Comparison of ENCODE assay signal across 8 cellular contexts in the genomic region with DNA sequence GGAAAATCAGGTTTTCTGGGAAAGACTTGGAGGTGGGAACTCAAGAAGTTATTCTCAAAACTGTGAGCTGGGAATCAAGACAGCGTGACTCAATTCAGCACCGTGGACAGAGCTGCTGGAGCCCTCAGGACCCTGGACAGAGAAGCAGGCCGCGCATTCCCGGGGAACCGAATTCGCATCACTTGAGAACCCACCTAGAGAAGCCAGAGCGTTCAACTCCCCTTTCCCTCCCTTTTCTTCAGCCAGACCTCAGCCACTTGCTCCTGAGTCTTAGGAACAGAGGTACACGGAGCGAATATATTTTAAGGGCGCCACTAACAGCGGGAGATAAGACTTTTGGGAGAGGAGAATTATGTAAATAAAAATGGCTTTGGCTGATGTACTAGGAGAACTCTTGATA. TPM values are rescaled to one million over a fixed set of nuclear protein-coding genes. Genes with fewer than 3 reads are reported as not detected.
DNase-seq lines count a peak whose midpoint lies in the region; TF ChIP-seq lines count a peak whose summit lies in the region.

No MANE protein-coding gene starts in this region.

- H3K36me3 Mint-ChIP-seq in activated T-helper 1 cell treated with anti-CD3 and anti-CD28 coated beads, Interleukin-12 subunit alpha, Interleukin-12 subunit beta, Interleukin-2, Interleukin-4 antibody, amounts not matched to agents 30 ng/mL and 10 ng/mL and 1 ng/mL, durations not matched to agents 14 hours and 24 hours and 36 hours (ENCODE audit: low read depth), result no peaks in the 10 kb centered on the region

- no peak overlapping the region for H3K23ac ChIP-seq in neuronal stem cell (ENCODE audit: low read depth, low read length, poor library complexity)

- H3K79me1 ChIP-seq in neuronal stem cell (ENCODE audit: low read depth, low read length), result no peaks in the 10 kb centered on the region

- H3K4me3 ChIP-seq in PC-9 (no peak overlapping the region), neuronal stem cell (ENCODE audit: low read length in 2 of 2) (peak overlapping the region in 1 of 2 donors; percentile 93), suprapubic skin (no peak overlapping the region)

- H3K18ac ChIP-seq in neuronal stem cell (ENCODE audit: low read length), result no peak overlapping the region

- peaks cover 47% of the 10 kb centered on the region for H3K27me3 Mint-ChIP-seq in activated T-helper 1 cell treated with anti-CD3 and anti-CD28 coated beads, Interleukin-12 subunit alpha, Interleukin-12 subunit beta, Interleukin-2, Interleukin-4 antibody, amounts not matched to agents 30 ng/mL and 10 ng/mL and 1 ng/mL, durations not matched to agents 14 hours and 24 hours and 36 hours (ENCODE audit: insufficient read depth)

- H2BK15ac ChIP-seq in neuronal stem cell (ENCODE audit: low read length), result no peak overlapping the region

- no peak overlapping the region for H4K8ac ChIP-seq in neuronal stem cell (ENCODE audit: low read depth, low read length)

- H3K9ac ChIP-seq in neuronal stem cell (ENCODE audit: low read depth, low read length, poor library complexity), result no peak overlapping the region

- WGBS in neuronal stem cell (ENCODE audit: extremely low coverage in 2 of 2, insufficient read length in 2 of 2, insufficient replicate concordance in 1 of 2), 2 donors, result no CpG with 5 or more reads among the region's 12 CpGs
- WGBS in suprapubic skin, result 4% methylated on average over 12 of the region's 12 CpGs

- H3K27me3 ChIP-seq in PC-9 (ENCODE audit: insufficient read depth, low read depth) (no peaks in the 10 kb centered on the region), neuronal stem cell (ENCODE audit: control insufficient read depth in 3 of 3, insufficient read depth in 3 of 3, low read depth in 1 of 3, low read length in 3 of 3) (no peaks in the 10 kb centered on the region), suprapubic skin (peaks cover 53% of the 10 kb centered on the region)

- H3K9me3 ChIP-seq in PC-9 (ENCODE audit: insufficient read depth, low read depth) (no peaks in the 10 kb centered on the region), neuronal stem cell (replicated peaks in 1 of 2; ENCODE audit: control insufficient read depth in 2 of 2, insufficient read depth in 1 of 2, low read depth in 1 of 2, low read length in 2 of 2) (peaks cover 0 to 1% of the 10 kb centered on the region in 2 donors), suprapubic skin (no peaks in the 10 kb centered on the region)

- no peak overlapping the region for H2BK5ac ChIP-seq in neuronal stem cell (ENCODE audit: low read length)

- H3K27ac ChIP-seq in PC-9, result no peak overlapping the region
- peak overlapping the region; percentile 99 for H3K27ac ChIP-seq in neuronal stem cell (replicated peaks; ENCODE audit: low read length)
- no peak overlapping the region for H3K27ac ChIP-seq in suprapubic skin

- H3K27ac Mint-ChIP-seq in activated T-helper 1 cell treated with anti-CD3 and anti-CD28 coated beads, Interleukin-12 subunit alpha, Interleukin-12 subunit beta, Interleukin-2, Interleukin-4 antibody, amounts not matched to agents 30 ng/mL and 10 ng/mL and 1 ng/mL, durations not matched to agents 14 hours and 24 hours and 36 hours, result no peak overlapping the region

- H4K91ac ChIP-seq in neuronal stem cell (ENCODE audit: low read depth, low read length, poor library complexity), result no peak overlapping the region

- H3K4ac ChIP-seq in neuronal stem cell (ENCODE audit: low read length), result no peak overlapping the region

- DNase-seq in GDM1 (lab: John Stamatoyannopoulos, UW) (peak; percentile 35), PC-9 (peak; percentile 46 to 71), foreskin melanocyte (peak; percentile 53), neuronal stem cell (ENCODE audit: low spot score) (peak; percentile 95), suprapubic skin (ENCODE audit: low spot score in 2 of 2) (peak; percentile 83 to 86), DMS114 treated with DMSO at 0.1 percent for 48 hours (lab: John Stamatoyannopoulos, UW; ENCODE audit: unreplicated experiment) (no peak), NCI-H1105 (lab: John Stamatoyannopoulos, UW) (no peak)
- peak; percentile 59 for DNase-seq in activated T-helper 1 cell treated with anti-CD3 and anti-CD28 coated beads, Interleukin-12 subunit alpha, Interleukin-12 subunit beta, Interleukin-2, Interleukin-4 antibody, amounts not matched to agents 30 ng/mL and 10 ng/mL and 1 ng/mL, durations not matched to agents 14 hours and 24 hours and 36 hours (ENCODE audit: low spot score)

- no peaks in the 10 kb centered on the region for H3K79me2 ChIP-seq in PC-9 (ENCODE audit: low read depth)

- H4K20me1 ChIP-seq in PC-9 (ENCODE audit: insufficient read depth), result no peaks in the 10 kb centered on the region

- no peak overlapping the region for H2AFZ ChIP-seq in PC-9
- no peak overlapping the region for H2AFZ ChIP-seq in neuronal stem cell (ENCODE audit: low read length)

- no peak overlapping the region for H3K4me3 Mint-ChIP-seq in activated T-helper 1 cell treated with anti-CD3 and anti-CD28 coated beads, Interleukin-12 subunit alpha, Interleukin-12 subunit beta, Interleukin-2, Interleukin-4 antibody, amounts not matched to agents 30 ng/mL and 10 ng/mL and 1 ng/mL, durations not matched to agents 14 hours and 24 hours and 36 hours

- H3F3A ChIP-seq in PC-9 (ENCODE audit: insufficient read depth, low read depth), result peaks cover 16% of the 10 kb centered on the region; the same call in 1 of the 2 replicates

- H3K36me3 ChIP-seq in PC-9 (ENCODE audit: low read depth), result no peaks in the 10 kb centered on the region
- peaks cover 4 to 20% of the 10 kb centered on the region in 2 donors for H3K36me3 ChIP-seq in neuronal stem cell (replicated peaks in 1 of 2; ENCODE audit: control insufficient read depth in 2 of 2, insufficient read depth in 2 of 2, low read length in 2 of 2)
- no peaks in the 10 kb centered on the region for H3K36me3 ChIP-seq in suprapubic skin

- no peaks in the 10 kb centered on the region for H3K9me3 Mint-ChIP-seq in activated T-helper 1 cell treated with anti-CD3 and anti-CD28 coated beads, Interleukin-12 subunit alpha, Interleukin-12 subunit beta, Interleukin-2, Interleukin-4 antibody, amounts not matched to agents 30 ng/mL and 10 ng/mL and 1 ng/mL, durations not matched to agents 14 hours and 24 hours and 36 hours

- no peaks in the 10 kb centered on the region for H3K9me2 ChIP-seq in PC-9 (ENCODE audit: insufficient read depth)

- CTCF ChIA-PET in PC-9 (lab: Charles Lee), result no interaction called here

- no peak overlapping the region for H3K4me2 ChIP-seq in PC-9
- H3K4me2 ChIP-seq in neuronal stem cell (ENCODE audit: insufficient read depth, low read length, poor library complexity, severe bottlenecking), result peak overlapping the region; percentile 79

- H3K4me1 Mint-ChIP-seq in activated T-helper 1 cell treated with anti-CD3 and anti-CD28 coated beads, Interleukin-12 subunit alpha, Interleukin-12 subunit beta, Interleukin-2, Interleukin-4 antibody, amounts not matched to agents 30 ng/mL and 10 ng/mL and 1 ng/mL, durations not matched to agents 14 hours and 24 hours and 36 hours (ENCODE audit: low read depth), result peaks cover 14% of the 10 kb centered on the region

- TF ChIP-seq CTCF in PC-9 (conservative IDR thresholded peaks at IDR 0.05) (no peak), suprapubic skin (IDR thresholded peaks at IDR 0.05) (no peak)

- H2BK120ac ChIP-seq in neuronal stem cell (ENCODE audit: low read depth, low read length), result no peak overlapping the region

- intact Hi-C loops in PC-9 (cut with micrococcal nuclease; ENCODE audit: unreplicated experiment), result no loop called here
- intact Hi-C loops in activated T-helper 1 cell treated with anti-CD3 and anti-CD28 coated beads, Interleukin-12 subunit alpha, Interleukin-12 subunit beta, Interleukin-2, Interleukin-4 antibody, amounts not matched to agents 30 ng/mL and 10 ng/mL and 1 ng/mL, durations not matched to agents 14 hours and 24 hours and 36 hours (cut with micrococcal nuclease), result no loop called here

- no peak for TF ChIP-seq EP300 in suprapubic skin (IDR thresholded peaks at IDR 0.05)

- BruUV-seq in PC-9 (replicated peaks; lab: Mats Ljungman, UMichigan), result no TSS peak

- H3K14ac ChIP-seq in neuronal stem cell (ENCODE audit: low read length), result no peak overlapping the region

- H3K4me1 ChIP-seq in PC-9 (replicated peaks; ENCODE audit: insufficient read depth), result peaks cover 12% of the 10 kb centered on the region
- peaks cover 10 to 25% of the 10 kb centered on the region in 2 donors for H3K4me1 ChIP-seq in neuronal stem cell (ENCODE audit: control insufficient read depth in 2 of 2, insufficient read depth in 1 of 2, low read depth in 1 of 2, low read length in 2 of 2)
- no peaks in the 10 kb centered on the region for H3K4me1 ChIP-seq in suprapubic skin

- POLR2A ChIA-PET in PC-9 (lab: Charles Lee; ENCODE audit: unreplicated experiment), result interaction anchor here (0.7 kb wide), 2 partner anchors 9 to 12 kb away, joined by 3 to 7 read pairs; no protein-coding TSS in a partner anchor

- H2BK12ac ChIP-seq in neuronal stem cell (ENCODE audit: low read length), result no peak overlapping the region

- no peak overlapping the region for H2AK5ac ChIP-seq in neuronal stem cell (ENCODE audit: low read depth, low read length)

- no peak for TF ChIP-seq POLR2A in suprapubic skin (IDR thresholded peaks at IDR 0.05)

RNA-seq across cellular contexts. Expression of gene LIN28A, which starts 2.0 kb away (rescaled TPM):
- total RNA-seq in PC-9 (2021), result not detected in 2 replicates
- total RNA-seq in activated T-helper 1 cell treated with anti-CD3 and anti-CD28 coated beads, Interleukin-12 subunit alpha, Interleukin-12 subunit beta, Interleukin-2, Interleukin-4 antibody, amounts not matched to agents 30 ng/mL and 10 ng/mL and 1 ng/mL, durations not matched to agents 14 hours and 24 hours and 36 hours, result not detected in 2 replicates
- 961 TPM for polyA plus RNA-seq in neuronal stem cell (2013, experiment 1 of 2)
- 962 TPM for polyA plus RNA-seq in neuronal stem cell (2013, experiment 2 of 2)
- not detected for total RNA-seq in suprapubic skin

RNA-seq across cellular contexts. Expression of gene DHDDS, which starts 23.5 kb away (rescaled TPM):
- total RNA-seq in PC-9 (2021), result 35.4 and 41.4 TPM in 2 replicates
- 58.4 and 60.9 TPM in 2 replicates for total RNA-seq in activated T-helper 1 cell treated with anti-CD3 and anti-CD28 coated beads, Interleukin-12 subunit alpha, Interleukin-12 subunit beta, Interleukin-2, Interleukin-4 antibody, amounts not matched to agents 30 ng/mL and 10 ng/mL and 1 ng/mL, durations not matched to agents 14 hours and 24 hours and 36 hours
- 20.8 TPM for polyA plus RNA-seq in neuronal stem cell (2013, experiment 1 of 2)
- 20.2 TPM for polyA plus RNA-seq in neuronal stem cell (2013, experiment 2 of 2)
- 10 to 100 TPM; 35.6 to 55.8 (median 45.3) TPM for total RNA-seq in suprapubic skin

RNA-seq across cellular contexts. Expression of gene ZNF683, which starts 36.1 kb away (rescaled TPM):
- total RNA-seq in PC-9 (2021), result not detected in 2 replicates
- total RNA-seq in activated T-helper 1 cell treated with anti-CD3 and anti-CD28 coated beads, Interleukin-12 subunit alpha, Interleukin-12 subunit beta, Interleukin-2, Interleukin-4 antibody, amounts not matched to agents 30 ng/mL and 10 ng/mL and 1 ng/mL, durations not matched to agents 14 hours and 24 hours and 36 hours, result not detected in 2 replicates
- not detected for polyA plus RNA-seq in neuronal stem cell (2013, experiment 1 of 2)
- polyA plus RNA-seq in neuronal stem cell (2013, experiment 2 of 2), result not detected
- not detected for total RNA-seq in suprapubic skin

RNA-seq across cellular contexts. Expression of gene CRYBG2, which starts 54.7 kb away (rescaled TPM):
- total RNA-seq in PC-9 (2021), result 21.7 and 24.6 TPM in 2 replicates
- 0.83 and 1.9 TPM in 2 replicates for total RNA-seq in activated T-helper 1 cell treated with anti-CD3 and anti-CD28 coated beads, Interleukin-12 subunit alpha, Interleukin-12 subunit beta, Interleukin-2, Interleukin-4 antibody, amounts not matched to agents 30 ng/mL and 10 ng/mL and 1 ng/mL, durations not matched to agents 14 hours and 24 hours and 36 hours
- polyA plus RNA-seq in neuronal stem cell (2013, experiment 1 of 2), result 7.8 TPM
- polyA plus RNA-seq in neuronal stem cell (2013, experiment 2 of 2), result 9.1 TPM
- total RNA-seq in suprapubic skin, result 10 to 100 TPM; 47.8 to 96.9 (median 62.8) TPM

Comparison
In these comparisons a context has a peak if more than half of its experiments do, and no peak if none do; other contexts are left out.
1. DNase-seq: peak in GDM1 (single experiment), PC-9 (2 of 2), activated T-helper 1 cell treated with anti-CD3 and anti-CD28 coated beads, Interleukin-12 subunit alpha, Interleukin-12 subunit beta, Interleukin-2, Interleukin-4 antibody, amounts not matched to agents 30 ng/mL and 10 ng/mL and 1 ng/mL, durations not matched to agents 14 hours and 24 hours and 36 hours (single experiment), foreskin melanocyte (single experiment), neuronal stem cell (single experiment) and suprapubic skin (2 of 2); none in DMS114 treated with DMSO at 0.1 percent for 48 hours (single experiment) and NCI-H1105 (single experiment).